ENCODE assay signal across 18 cellular contexts in genomic region chr1:228983661-228984060, GRCh38.
DNase-seq lines count a peak whose midpoint lies in the region; ATAC-seq and TF ChIP-seq lines count a peak whose summit lies in the region.
"Had no signal": no experiment of that assay in that cellular context is flagged by ENCODE, and none has a peak within 500 bp of the region (broad histone marks: within the 10 kb centered on the region; RNA-seq: fewer than 3 reads in every experiment).

No MANE protein-coding gene starts in this region.

- no peak overlapping the region for H3K9ac ChIP-seq in endodermal cell (ENCODE audit: extremely low read depth, low read length, poor library complexity, severe bottlenecking)
- no peak overlapping the region for H3K9ac ChIP-seq in liver (ENCODE audit: low read depth in 1 of 2, low read length in 2 of 2)

- H3K27me3 ChIP-seq in endodermal cell (ENCODE audit: control insufficient read depth, insufficient read depth, low read length, poor library complexity, severe bottlenecking) (no peaks in the 10 kb centered on the region), liver (ENCODE audit: control insufficient read depth in 4 of 4, insufficient read depth in 4 of 4, low read length in 3 of 4) (no peaks in the 10 kb centered on the region), spleen (replicated peaks in 1 of 7) (no peaks in the 10 kb centered on the region)

- CTCF ChIA-PET in activated CD8-positive, alpha-beta memory T cell treated with anti-CD3 and anti-CD28 coated beads, Interleukin-2, amount 10 ng/mL, durations not matched to agents 7 days and 5 days (lab: Charles Lee) = interaction anchor here (0.7 kb wide), 1 partner anchor 249 kb away, joined by 3 read pairs; no protein-coding TSS in a partner anchor

- ATAC-seq in activated CD8-positive, alpha-beta memory T cell treated with anti-CD3 and anti-CD28 coated beads, Interleukin-2, amount 10 ng/mL, durations not matched to agents 7 days and 5 days = no peak
- ATAC-seq in GM21447 (IDR thresholded peaks at IDR 0.05; ENCODE audit: unreplicated experiment) = no peak
- ATAC-seq: GM12878 had no signal

- H3K36me3 ChIP-seq in endodermal cell (ENCODE audit: control insufficient read depth, insufficient read depth, low read length) (no peaks in the 10 kb centered on the region), liver (ENCODE audit: control insufficient read depth in 4 of 4, insufficient read depth in 3 of 4, low read depth in 1 of 4, low read length in 3 of 4) (no peaks in the 10 kb centered on the region), spleen (no peaks in the 10 kb centered on the region)

- peak in 1 of 2 donors; percentile 33 for TF ChIP-seq RAD21 in liver (IDR thresholded peaks at IDR 0.05)

- H3K4me1 Mint-ChIP-seq in activated CD8-positive, alpha-beta memory T cell treated with anti-CD3 and anti-CD28 coated beads, Interleukin-2, amount 10 ng/mL, durations not matched to agents 7 days and 5 days = no peaks in the 10 kb centered on the region
- peaks cover 29% of the 10 kb centered on the region for H3K4me1 Mint-ChIP-seq in endodermal cell

- no peak for TF ChIP-seq CTCF in endodermal cell (conservative IDR thresholded peaks at IDR 0.05)
- no peak for TF ChIP-seq CTCF in liver (IDR thresholded peaks at IDR 0.05; ENCODE audit: low read depth, low read length, missing input control)
- TF ChIP-seq CTCF in spleen (IDR thresholded peaks at IDR 0.05 in 8 of 11, conservative IDR thresholded peaks at IDR 0.05 in 3 of 11) = no peak

- intact Hi-C loops in spleen (cut with DNase I; ENCODE audit: low total_unique reads) = no loop called here

- H3K36me3 Mint-ChIP-seq in activated CD8-positive, alpha-beta memory T cell treated with anti-CD3 and anti-CD28 coated beads, Interleukin-2, amount 10 ng/mL, durations not matched to agents 7 days and 5 days = no peaks in the 10 kb centered on the region
- no peaks in the 10 kb centered on the region for H3K36me3 Mint-ChIP-seq in endodermal cell (ENCODE audit: low read depth)

- 88 to 95% methylated on average over 4 of the region's 4 CpGs for WGBS in endodermal cell (ENCODE audit: insufficient coverage in 1 of 2, insufficient read length in 1 of 2), 2 experiments
- 65% methylated on average over 4 of the region's 4 CpGs for WGBS in liver
- 51 to 71% (median 67%) methylated on average over 4 of the region's 4 CpGs for WGBS in spleen, 5 donors

- H3K9me3 Mint-ChIP-seq in activated CD8-positive, alpha-beta memory T cell treated with anti-CD3 and anti-CD28 coated beads, Interleukin-2, amount 10 ng/mL, durations not matched to agents 7 days and 5 days (ENCODE audit: low read depth) = no peaks in the 10 kb centered on the region
- H3K9me3 Mint-ChIP-seq in endodermal cell = no peaks in the 10 kb centered on the region
- H3K9me3 Mint-ChIP-seq: CD4-positive, alpha-beta T cell had no signal

- no peak overlapping the region for H3K27ac Mint-ChIP-seq in activated CD8-positive, alpha-beta memory T cell treated with anti-CD3 and anti-CD28 coated beads, Interleukin-2, amount 10 ng/mL, durations not matched to agents 7 days and 5 days
- no peak overlapping the region for H3K27ac Mint-ChIP-seq in endodermal cell
- H3K27ac Mint-ChIP-seq: CD4-positive, alpha-beta T cell; HFFc6 had no signal

- no peak overlapping the region for H3K4me3 Mint-ChIP-seq in activated CD8-positive, alpha-beta memory T cell treated with anti-CD3 and anti-CD28 coated beads, Interleukin-2, amount 10 ng/mL, durations not matched to agents 7 days and 5 days
- H3K4me3 Mint-ChIP-seq in endodermal cell = no peak overlapping the region
- H3K4me3 Mint-ChIP-seq: CD4-positive, alpha-beta T cell; HFFc6 had no signal

- no peaks in the 10 kb centered on the region for H3K27me3 Mint-ChIP-seq in activated CD8-positive, alpha-beta memory T cell treated with anti-CD3 and anti-CD28 coated beads, Interleukin-2, amount 10 ng/mL, durations not matched to agents 7 days and 5 days
- H3K27me3 Mint-ChIP-seq in endodermal cell (ENCODE audit: insufficient read depth) = no peaks in the 10 kb centered on the region
- H3K27me3 Mint-ChIP-seq: CD4-positive, alpha-beta T cell had no signal

- no peak for TF ChIP-seq POLR2A in spleen (IDR thresholded peaks at IDR 0.05)

- no peaks in the 10 kb centered on the region for H3K9me3 ChIP-seq in endodermal cell (ENCODE audit: control insufficient read depth, low read length)
- H3K9me3 ChIP-seq in liver (ENCODE audit: control insufficient read depth in 4 of 4, low read length in 3 of 4) = no peaks in the 10 kb centered on the region
- H3K9me3 ChIP-seq in spleen = no peaks in the 10 kb centered on the region

- peak; percentile 32 for DNase-seq in activated CD8-positive, alpha-beta memory T cell treated with anti-CD3 and anti-CD28 coated beads for 24 hours
- DNase-seq in activated CD8-positive, alpha-beta memory T cell treated with anti-CD3 and anti-CD28 coated beads, Interleukin-2, amount 10 ng/mL, durations not matched to agents 7 days and 5 days = no peak
- peak; percentile 31 for DNase-seq in endodermal cell
- no peak for DNase-seq in spleen
- DNase-seq in SKM-1 treated with dmso at 0.1 percent for 144 hours (lab: John Stamatoyannopoulos, UW; ENCODE audit: unreplicated experiment) = no peak
- no peak for DNase-seq in AG08396 (ENCODE audit: low spot score)
- DNase-seq: 8988T; C1 segment of cervical spinal cord; Calu3; CD4-positive, alpha-beta T cell; DMS 273 treated with DMSO at 0.1 percent for 48 hours; DMS79; HCEC 1CT; HFFc6; IMR-90 had no signal

- no peaks in the 10 kb centered on the region for H3K4me1 ChIP-seq in endodermal cell (ENCODE audit: control insufficient read depth, insufficient read depth, low read length)
- peaks cover 7 to 15% (median 10%) of the 10 kb centered on the region in 4 donors for H3K4me1 ChIP-seq in liver (ENCODE audit: control insufficient read depth in 4 of 4, insufficient read depth in 4 of 4, low read length in 3 of 4)
- peaks cover 0 to 69% (median 31%) of the 10 kb centered on the region in 6 donors for H3K4me1 ChIP-seq in spleen

- no peak overlapping the region for H3K4me3 ChIP-seq in endodermal cell (ENCODE audit: low read length)
- H3K4me3 ChIP-seq in liver (ENCODE audit: low read depth in 1 of 3, low read length in 3 of 3) = no peak overlapping the region
- no peak overlapping the region for H3K4me3 ChIP-seq in spleen
- H3K4me3 ChIP-seq: GM12878 had no signal

- H3K27ac ChIP-seq in endodermal cell (ENCODE audit: low read depth, low read length) (no peak overlapping the region), liver (ENCODE audit: low read depth in 1 of 2, low read length in 2 of 2) (no peak overlapping the region), spleen (peak overlapping the region in 6 of 8 donors; percentile 4 to 81 (median 58))

TF ChIP-seq in liver, 16 proteins besides CTCF, POLR2A, EP300 and RAD21 (continues in another document):
- TF ChIP-seq GABPA (IDR thresholded peaks at IDR 0.05 in 1 of 2, conservative IDR thresholded peaks at IDR 0.05 in 1 of 2) (no peak), JUND (IDR thresholded peaks at IDR 0.05) (peak in 1 of 2 donors; percentile 21), HNF4G (IDR thresholded peaks at IDR 0.05) (no peak), FOXA1 (IDR thresholded peaks at IDR 0.05) (no peak), REST (IDR thresholded peaks at IDR 0.05) (no peak), FOXA2 (IDR thresholded peaks at IDR 0.05) (peak; percentile 28), EGR1 (IDR thresholded peaks at IDR 0.05; ENCODE audit: low read depth in 2 of 2) (no peak), NR2F2 (IDR thresholded peaks at IDR 0.05) (peak; percentile 8)
- TF ChIP-seq, protein P1, sequence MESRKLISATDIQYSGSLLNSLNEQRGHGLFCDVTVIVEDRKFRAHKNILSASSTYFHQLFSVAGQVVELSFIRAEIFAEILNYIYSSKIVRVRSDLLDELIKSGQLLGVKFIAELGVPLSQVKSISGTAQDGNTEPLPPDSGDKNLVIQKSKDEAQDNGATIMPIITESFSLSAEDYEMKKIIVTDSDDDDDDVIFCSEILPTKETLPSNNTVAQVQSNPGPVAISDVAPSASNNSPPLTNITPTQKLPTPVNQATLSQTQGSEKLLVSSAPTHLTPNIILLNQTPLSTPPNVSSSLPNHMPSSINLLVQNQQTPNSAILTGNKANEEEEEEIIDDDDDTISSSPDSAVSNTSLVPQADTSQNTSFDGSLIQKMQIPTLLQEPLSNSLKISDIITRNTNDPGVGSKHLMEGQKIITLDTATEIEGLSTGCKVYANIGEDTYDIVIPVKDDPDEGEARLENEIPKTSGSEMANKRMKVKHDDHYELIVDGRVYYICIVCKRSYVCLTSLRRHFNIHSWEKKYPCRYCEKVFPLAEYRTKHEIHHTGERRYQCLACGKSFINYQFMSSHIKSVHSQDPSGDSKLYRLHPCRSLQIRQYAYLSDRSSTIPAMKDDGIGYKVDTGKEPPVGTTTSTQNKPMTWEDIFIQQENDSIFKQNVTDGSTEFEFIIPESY (IDR thresholded peaks at IDR 0.05) = no peak
- TF ChIP-seq, protein P2, sequence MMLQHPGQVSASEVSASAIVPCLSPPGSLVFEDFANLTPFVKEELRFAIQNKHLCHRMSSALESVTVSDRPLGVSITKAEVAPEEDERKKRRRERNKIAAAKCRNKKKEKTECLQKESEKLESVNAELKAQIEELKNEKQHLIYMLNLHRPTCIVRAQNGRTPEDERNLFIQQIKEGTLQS (IDR thresholded peaks at IDR 0.05) = no peak

Comparison
In these comparisons a context has a peak if more than half of its experiments do, and no peak if none do; other contexts are left out.
1. DNase-seq: peak in activated CD8-positive, alpha-beta memory T cell treated with anti-CD3 and anti-CD28 coated beads for 24 hours (single experiment) and endodermal cell (single experiment); none in activated CD8-positive, alpha-beta memory T cell treated with anti-CD3 and anti-CD28 coated beads, Interleukin-2, amount 10 ng/mL, durations not matched to agents 7 days and 5 days (single experiment), spleen (single experiment), SKM-1 treated with dmso at 0.1 percent for 144 hours (single experiment) and AG08396 (single experiment).
2. H3K27ac ChIP-seq: peak in spleen (6 of 8); none in endodermal cell (single experiment) and liver (0 of 2).